1 cellular context compared by ENCODE assay signal in the genomic region with DNA sequence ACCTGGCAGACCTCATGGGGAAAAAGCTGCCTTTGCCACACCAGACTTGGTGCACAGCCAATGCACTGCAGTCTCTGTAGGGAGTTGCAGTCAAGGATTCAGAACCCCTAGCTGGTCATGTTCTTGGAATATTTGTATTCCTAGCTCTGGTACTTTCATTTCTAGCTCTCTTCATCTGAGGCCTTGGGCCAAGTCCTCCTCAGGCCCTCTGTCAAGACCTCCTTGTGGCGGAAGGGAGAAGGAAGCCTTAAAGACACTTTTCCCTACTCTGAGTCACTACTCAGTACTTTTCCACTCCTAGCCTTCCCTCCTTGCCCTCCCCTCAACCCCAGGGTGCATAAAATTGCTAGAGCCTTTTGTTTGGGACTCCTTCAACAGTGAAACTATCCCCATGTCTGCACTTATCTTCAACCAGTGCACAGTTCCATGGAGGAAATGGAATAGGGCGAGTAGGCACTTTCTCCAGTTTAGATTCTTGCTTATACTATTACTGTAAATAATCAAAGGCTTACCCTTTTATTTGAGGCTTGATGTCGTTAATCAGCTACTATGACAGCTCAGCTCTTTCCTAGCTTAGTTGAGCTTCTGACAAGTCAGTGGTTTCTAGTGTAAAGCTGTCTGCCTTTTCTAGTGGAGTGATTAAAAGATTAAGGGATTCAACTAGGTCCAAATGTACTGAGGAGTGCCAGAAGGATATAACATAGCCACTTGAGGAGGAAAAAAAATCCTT.
TF ChIP-seq lines count a peak whose summit lies in the region.

No MANE protein-coding gene starts in this region.

TF ChIP-seq in GM23338, 12 proteins besides CTCF, POLR2A, EP300 and RAD21 (continued from another document):
- TF ChIP-seq, protein P1, sequence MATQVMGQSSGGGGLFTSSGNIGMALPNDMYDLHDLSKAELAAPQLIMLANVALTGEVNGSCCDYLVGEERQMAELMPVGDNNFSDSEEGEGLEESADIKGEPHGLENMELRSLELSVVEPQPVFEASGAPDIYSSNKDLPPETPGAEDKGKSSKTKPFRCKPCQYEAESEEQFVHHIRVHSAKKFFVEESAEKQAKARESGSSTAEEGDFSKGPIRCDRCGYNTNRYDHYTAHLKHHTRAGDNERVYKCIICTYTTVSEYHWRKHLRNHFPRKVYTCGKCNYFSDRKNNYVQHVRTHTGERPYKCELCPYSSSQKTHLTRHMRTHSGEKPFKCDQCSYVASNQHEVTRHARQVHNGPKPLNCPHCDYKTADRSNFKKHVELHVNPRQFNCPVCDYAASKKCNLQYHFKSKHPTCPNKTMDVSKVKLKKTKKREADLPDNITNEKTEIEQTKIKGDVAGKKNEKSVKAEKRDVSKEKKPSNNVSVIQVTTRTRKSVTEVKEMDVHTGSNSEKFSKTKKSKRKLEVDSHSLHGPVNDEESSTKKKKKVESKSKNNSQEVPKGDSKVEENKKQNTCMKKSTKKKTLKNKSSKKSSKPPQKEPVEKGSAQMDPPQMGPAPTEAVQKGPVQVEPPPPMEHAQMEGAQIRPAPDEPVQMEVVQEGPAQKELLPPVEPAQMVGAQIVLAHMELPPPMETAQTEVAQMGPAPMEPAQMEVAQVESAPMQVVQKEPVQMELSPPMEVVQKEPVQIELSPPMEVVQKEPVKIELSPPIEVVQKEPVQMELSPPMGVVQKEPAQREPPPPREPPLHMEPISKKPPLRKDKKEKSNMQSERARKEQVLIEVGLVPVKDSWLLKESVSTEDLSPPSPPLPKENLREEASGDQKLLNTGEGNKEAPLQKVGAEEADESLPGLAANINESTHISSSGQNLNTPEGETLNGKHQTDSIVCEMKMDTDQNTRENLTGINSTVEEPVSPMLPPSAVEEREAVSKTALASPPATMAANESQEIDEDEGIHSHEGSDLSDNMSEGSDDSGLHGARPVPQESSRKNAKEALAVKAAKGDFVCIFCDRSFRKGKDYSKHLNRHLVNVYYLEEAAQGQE (IDR thresholded peaks at IDR 0.05; ENCODE audit: unreplicated experiment): no peak
- TF ChIP-seq EZH2 (IDR thresholded peaks at IDR 0.05; ENCODE audit: low read depth, unreplicated experiment): no peak
